In the genomic region with DNA sequence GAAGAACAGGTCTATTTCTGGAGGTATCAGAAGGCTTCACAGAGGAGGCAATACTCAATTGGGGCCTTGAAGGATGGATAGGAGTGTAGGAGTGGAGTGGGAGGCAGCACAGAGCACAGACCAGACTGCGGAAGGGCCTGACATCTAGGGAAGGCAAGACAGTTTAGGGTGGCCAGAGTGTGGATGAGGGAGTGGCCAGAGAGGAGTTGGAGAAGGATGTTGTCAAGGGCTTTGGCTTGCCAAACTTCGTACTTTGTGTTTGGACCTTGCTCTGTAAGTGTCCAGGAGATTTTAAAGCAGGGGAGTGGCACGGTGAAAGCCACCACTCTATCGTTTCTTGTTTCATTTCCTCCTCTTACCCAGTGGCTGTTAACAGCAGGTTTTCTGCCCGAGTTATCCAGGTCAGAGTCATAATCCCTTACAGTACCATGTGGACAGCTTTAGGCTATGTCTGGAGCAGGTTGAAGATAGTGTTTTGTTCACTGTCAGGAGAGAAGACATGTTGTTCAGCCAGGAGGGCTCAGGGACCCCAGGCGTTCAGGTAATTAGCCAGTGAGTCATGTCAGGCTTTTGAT, we compare ENCODE assay signal across 9 cellular contexts. TPM values are rescaled to one million over a fixed set of nuclear protein-coding genes. Genes with fewer than 3 reads are reported as not detected.
DNase-seq lines count a peak whose midpoint lies in the region; ATAC-seq, FAIRE-seq and TF ChIP-seq lines count a peak whose summit lies in the region.
"Had no signal": no experiment of that assay in that cellular context is flagged by ENCODE, and none has a peak within 500 bp of the region (broad histone marks: within the 10 kb centered on the region; RNA-seq: fewer than 3 reads in every experiment).

No MANE protein-coding gene starts in this region.

- in situ Hi-C loops in HepG2 (cut with HindIII; ENCODE audit: extremely low pct_ligation_motif_present, low pct_unique_long_range_greater_than_20kb): no loop called here

- peak overlapping the region; percentile 38 for H2BK5ac ChIP-seq in H1 (ENCODE audit: low read depth, low read length)

- DNase-seq in NOMO-1 treated with dmso at 0.1 percent for 144 hours (lab: John Stamatoyannopoulos, UW; ENCODE audit: unreplicated experiment) (peak; percentile 75), H1 (ENCODE audit: low read depth in 1 of 2, low spot score in 2 of 2) (no peak), retinal pigment epithelial cell (ENCODE audit: low read depth) (peak; percentile 86), activated gamma-delta T cell treated with Interleukin-2 at 50 U/mL for 16 hours (no peak), HepG2 (ENCODE audit: low spot score) (no peak), prostate gland (ENCODE audit: low spot score) (no peak)
- DNase-seq: activated CD8-positive, alpha-beta memory T cell treated with anti-CD3 and anti-CD28 coated beads for 24 hours had no signal

- H3K79me2 ChIP-seq in H1 (ENCODE audit: control insufficient read depth in 1 of 2, insufficient read depth in 2 of 2, low read length in 2 of 2) (peaks cover 0 to 16% of the 10 kb centered on the region in 2 experiments; a peak in 2 of 4 replicates), HepG2 (ENCODE audit: insufficient read depth, low read length) (peaks cover 96% of the 10 kb centered on the region)

- BruUV-seq in HepG2 (replicated peaks; lab: Mats Ljungman, UMichigan): no TSS peak

- ATAC-seq in GM18505 (IDR thresholded peaks at IDR 0.05; ENCODE audit: unreplicated experiment) (no peak), HepG2 (no peak)

- TF ChIP-seq RAD21 in H1 (IDR thresholded peaks at IDR 0.05 in 1 of 2, conservative IDR thresholded peaks at IDR 0.05 in 1 of 2; ENCODE audit: low read depth in 2 of 2, low read length in 2 of 2): no peak
- no peak for TF ChIP-seq RAD21 in HepG2 (CRISPR knock-in tag; IDR thresholded peaks at IDR 0.05)

- H3K36me3 ChIP-seq in H1 (ENCODE audit: control insufficient read depth in 2 of 4, insufficient read depth in 4 of 4, low read length in 3 of 4): no peaks in the 10 kb centered on the region
- H3K36me3 ChIP-seq in HepG2 (replicated peaks in 1 of 2; ENCODE audit: control insufficient read depth in 1 of 2, insufficient read depth in 2 of 2, low read length in 2 of 2): peaks cover 22 to 47% of the 10 kb centered on the region in 2 experiments
- no peaks in the 10 kb centered on the region for H3K36me3 ChIP-seq in prostate gland

- H3K4me2 ChIP-seq in H1 (ENCODE audit: insufficient read depth in 1 of 2, low read depth in 2 of 2, low read length in 2 of 2) (peak overlapping the region in 1 of 2 experiments; percentile 8; a peak in 1 of 4 replicates), HepG2 (ENCODE audit: low read depth, low read length) (no peak overlapping the region)

- H3K4me3 ChIP-seq in H1 (ENCODE audit: extremely low read depth in 1 of 4, insufficient read depth in 2 of 4, low read depth in 3 of 4, low read length in 4 of 4) (no peak overlapping the region), retinal pigment epithelial cell (ENCODE audit: low read length) (no peak overlapping the region), HepG2 (replicated peaks in 1 of 3; ENCODE audit: insufficient read depth in 1 of 3, low read depth in 2 of 3, low read length in 3 of 3) (no peak overlapping the region), prostate gland (no peak overlapping the region)

- H3K4me1 ChIP-seq in H1 (replicated peaks in 1 of 4; ENCODE audit: control insufficient read depth in 3 of 4, insufficient read depth in 4 of 4, low read length in 3 of 4): peaks cover 0 to 11% (median 4%) of the 10 kb centered on the region in 4 experiments; a peak in 5 of 7 replicates
- H3K4me1 ChIP-seq in HepG2 (ENCODE audit: insufficient read depth, low read length): peaks cover 100% of the 10 kb centered on the region
- peaks cover 14% of the 10 kb centered on the region for H3K4me1 ChIP-seq in prostate gland (replicated peaks)

- no peak overlapping the region for H3K56ac ChIP-seq in H1 (replicated peaks; ENCODE audit: insufficient read length, low read depth, low read length)

- H2BK12ac ChIP-seq in H1 (ENCODE audit: low read depth, low read length): no peak overlapping the region; the same call in 1 of the 2 replicates

- POLR2A ChIA-PET in H1 (lab: Charles Lee; ENCODE audit: partially characterized antibody) (no interaction called here), HepG2 (lab: Yijun Ruan, JAX) (interaction anchor here (5.0 kb wide), 1 partner anchor 13 kb away, joined by 31 read pairs; the partner anchor contains the start of gene SMAD3)

- H3K9me3 ChIP-seq in H1 (ENCODE audit: insufficient read depth in 2 of 2, low read depth in 1 of 2, low read length in 1 of 2) (no peaks in the 10 kb centered on the region), HepG2 (ENCODE audit: low read length) (no peaks in the 10 kb centered on the region), prostate gland (no peaks in the 10 kb centered on the region)

- H2AFZ ChIP-seq in H1 (ENCODE audit: low read length): no peak overlapping the region
- no peak overlapping the region for H2AFZ ChIP-seq in HepG2 (ENCODE audit: low read length)

- H3K4ac ChIP-seq in H1 (replicated peaks; ENCODE audit: insufficient read length, low read depth, low read length): no peak overlapping the region

- TF ChIP-seq CTCF in H1 (IDR thresholded peaks at IDR 0.05; ENCODE audit: control extremely low read depth in 1 of 3, insufficient read depth in 1 of 3, low read depth in 1 of 3, low read length in 3 of 3): no peak
- no peak for TF ChIP-seq CTCF in retinal pigment epithelial cell (conservative IDR thresholded peaks at IDR 0.05; ENCODE audit: low read depth, low read length)
- no peak for TF ChIP-seq CTCF in HepG2 (CRISPR knock-in tag; IDR thresholded peaks at IDR 0.05)
- no peak for TF ChIP-seq CTCF in prostate gland (IDR thresholded peaks at IDR 0.05)

- WGBS in H1 (ENCODE audit: extremely low coverage in 1 of 2, insufficient coverage in 1 of 2, insufficient read length in 1 of 2, insufficient replicate concordance in 2 of 2, low coverage in 1 of 2, low lambda C conversion rate in 2 of 2, missing lambda C conversion rate in 1 of 2), 2 experiments: 85% methylated on average over 6 of the region's 6 CpGs; no CpG with 5 or more reads in 1 of the 2 experiments
- 81% methylated on average over 6 of the region's 6 CpGs for WGBS in HepG2 (ENCODE audit: low lambda C conversion rate)
- 63% methylated on average over 6 of the region's 6 CpGs for WGBS in prostate gland

- FAIRE-seq in H1 (lab: Jason Lieb, UNC) (no peak), HepG2 (lab: Jason Lieb, UNC) (no peak)
- FAIRE-seq: G401.6 had no signal

- H3K23me2 ChIP-seq in H1 (ENCODE audit: low read depth, low read length): no peaks in the 10 kb centered on the region

- no peak overlapping the region for H4K8ac ChIP-seq in H1 (ENCODE audit: extremely low read depth, insufficient read depth, low read length)

- H2BK15ac ChIP-seq in H1 (ENCODE audit: low read length): 0 out of 2 replicates have a peak overlapping the region, but pooled peaks have one; percentile 19

- H2BK120ac ChIP-seq in H1 (replicated peaks; ENCODE audit: low read depth, low read length): no peak overlapping the region

- H2BK20ac ChIP-seq in H1 (ENCODE audit: low read length): no peak overlapping the region

- CTCF ChIA-PET in H1 (lab: Charles Lee; ENCODE audit: partially characterized antibody) (interaction anchor here (1.2 to 1.3 kb wide), 3 partner anchors 69 to 131 kb away, joined by 3 to 4 read pairs (median 4); no protein-coding TSS in a partner anchor), HepG2 (lab: Yijun Ruan, JAX; ENCODE audit: low intra/inter-chr PET ratio, low total read pairs) (no interaction called here)

- H4K20me1 ChIP-seq in H1 (replicated peaks in 1 of 2; ENCODE audit: control insufficient read depth in 1 of 2, insufficient read depth in 2 of 2, low read length in 2 of 2): no peaks in the 10 kb centered on the region
- H4K20me1 ChIP-seq in HepG2 (ENCODE audit: insufficient read depth, low read length): peaks cover 53% of the 10 kb centered on the region

- intact Hi-C loops in HepG2 (cut with micrococcal nuclease; ENCODE audit: unreplicated experiment) (no loop called here), prostate gland (cut with DNase I) (no loop called here)

- no peak overlapping the region for H4K5ac ChIP-seq in H1 (ENCODE audit: insufficient read length, low read depth, low read length)

- no peak overlapping the region for H3K14ac ChIP-seq in H1 (ENCODE audit: insufficient read length)

- no peak overlapping the region for H3K9ac ChIP-seq in H1 (replicated peaks in 1 of 4; ENCODE audit: extremely low read depth in 1 of 4, low read depth in 3 of 4, low read length in 3 of 4)
- H3K9ac ChIP-seq in HepG2 (ENCODE audit: insufficient read depth, low read depth, low read length): no peak overlapping the region

- no peak overlapping the region for H3K23ac ChIP-seq in H1 (ENCODE audit: insufficient read length)

- peaks cover 4% of the 10 kb centered on the region; the same call in 1 of the 2 replicates for H3K79me1 ChIP-seq in H1 (ENCODE audit: low read depth, low read length)

- no peak overlapping the region for H3K18ac ChIP-seq in H1 (ENCODE audit: extremely low read depth, low read length)

- H3K27ac ChIP-seq in H1 (ENCODE audit: low read depth, low read length): no peak overlapping the region
- H3K27ac ChIP-seq in HepG2 (ENCODE audit: extremely low read length, insufficient read depth, low read length): no peak overlapping the region
- H3K27ac ChIP-seq in prostate gland: no peak overlapping the region

- TF ChIP-seq POLR2A in GM18505 (IDR thresholded peaks at IDR 0.05; ENCODE audit: borderline replicate concordance, extremely low read depth, insufficient read depth, insufficient read length): peak; percentile 26
- no peak for TF ChIP-seq POLR2A in H1 (IDR thresholded peaks at IDR 0.05; ENCODE audit: control extremely low read depth in 1 of 2, low read depth in 2 of 2, low read length in 2 of 2)
- no peak for TF ChIP-seq POLR2A in HepG2 (IDR thresholded peaks at IDR 0.05; ENCODE audit: insufficient read depth in 1 of 2, low read depth in 2 of 2, low read length in 2 of 2)
- no peak for TF ChIP-seq POLR2A in prostate gland (IDR thresholded peaks at IDR 0.05)

- TF ChIP-seq EP300 in H1 (IDR thresholded peaks at IDR 0.05; ENCODE audit: borderline replicate concordance in 1 of 2, low read depth in 2 of 2, low read length in 2 of 2): no peak
- no peak for TF ChIP-seq EP300 in HepG2 (IDR thresholded peaks at IDR 0.05; ENCODE audit: low read depth in 2 of 2, low read length in 2 of 2)
- TF ChIP-seq EP300 in HepG2 (CRISPR knock-in tag; IDR thresholded peaks at IDR 0.05; ENCODE audit: borderline replicate concordance): no peak

- H3K27me3 ChIP-seq in H1 (replicated peaks in 1 of 4; ENCODE audit: control insufficient read depth in 3 of 4, extremely low read depth in 1 of 4, insufficient read depth in 3 of 4, low read length in 3 of 4) (no peaks in the 10 kb centered on the region), HepG2 (ENCODE audit: control insufficient read depth in 1 of 2, insufficient read depth in 2 of 2, low read length in 2 of 2) (no peaks in the 10 kb centered on the region), prostate gland (replicated peaks; ENCODE audit: insufficient read depth) (no peaks in the 10 kb centered on the region)

- 0 out of 2 replicates have a peak overlapping the region, but pooled peaks have one; percentile 45 for H2AK5ac ChIP-seq in H1 (ENCODE audit: low read depth, low read length)

- no peak overlapping the region for H4K91ac ChIP-seq in H1 (replicated peaks; ENCODE audit: insufficient read length, low read length)

RNA-seq across cellular contexts. Expression of gene SMAD3, which starts 12.3 kb away (rescaled TPM):
- 11.1 and 12.4 TPM in 2 replicates for total RNA-seq in H1 (2021; fragmentation: NEBNext Ultra II Directional; extraction: Animal tissue kit (Norgen Biotek cat#: 25700))
- polyA plus RNA-seq in H1 (2011; rRNA removed) (10.1 and 17.3 TPM in 2 replicates), HepG2 (2011; rRNA removed) (56.3 and 59.1 TPM in 2 replicates)
- polyA plus RNA-seq in H1 (2011; cell fraction: cytosol; rRNA removed): 9.1 TPM
- 41.6 TPM for polyA plus RNA-seq in H1 (2011; cell fraction: nucleus; rRNA removed)
- 7.8 to 10.4 TPM (median 8.7 TPM) in 4 replicates for polyA plus RNA-seq in H1 (2012, experiment 1 of 2)
- 5.0 TPM for polyA plus RNA-seq in H1 (2012, experiment 2 of 2)
- 13.2 TPM for polyA plus RNA-seq in H1 (2013, experiment 1 of 2)
- polyA plus RNA-seq in H1 (2013, experiment 2 of 2): 11.1 TPM
- 16.5 and 18.3 TPM in 2 replicates for polyA minus RNA-seq in H1 (2011; rRNA and poly(A)+ RNA removed)
- 12.3 TPM for polyA minus RNA-seq in H1 (2011; cell fraction: cytosol; rRNA and poly(A)+ RNA removed)
- polyA minus RNA-seq in H1 (2011; cell fraction: nucleus; rRNA and poly(A)+ RNA removed): 14.3 TPM
- total RNA-seq in HepG2 (2016; rRNA removed; fragmentation: Illumina TruSeq; extraction: Trizol) (8.6 and 10.0 TPM in 2 replicates), prostate gland (10 to 100 TPM; 30.6 to 45.4 TPM)
- total RNA-seq in HepG2 (2016; cell fraction: cytosol; rRNA removed; fragmentation: Illumina TruSeq; extraction: Trizol; ENCODE audit: low read depth): 5.9 and 6.9 TPM in 2 replicates
- 8.6 and 9.2 TPM in 2 replicates for total RNA-seq in HepG2 (2016; cell fraction: insoluble cytoplasmic fraction; rRNA removed; fragmentation: Illumina TruSeq; extraction: Trizol)
- 6.1 and 6.5 TPM in 2 replicates for total RNA-seq in HepG2 (2016; cell fraction: membrane; rRNA removed; fragmentation: Illumina TruSeq; extraction: Trizol)
- total RNA-seq in HepG2 (2016; cell fraction: nucleus; rRNA removed; fragmentation: Illumina TruSeq; extraction: Trizol): 15.6 and 16.8 TPM in 2 replicates
- polyA plus RNA-seq in HepG2 (2011; cell fraction: cytosol; rRNA removed): 15.3 and 17.1 TPM in 2 replicates
- polyA plus RNA-seq in HepG2 (2011; cell fraction: nucleus; rRNA removed): 92.6 and 110 TPM in 2 replicates
- polyA plus RNA-seq in HepG2 (2012): 27.7 and 30.7 TPM in 2 replicates
- 0.69 and 1.4 TPM in 2 replicates for polyA plus RNA-seq in HepG2 (2016; cell fraction: cytosol; fragmentation: Illumina TruSeq; extraction: Trizol; ENCODE audit: low read depth)
- polyA plus RNA-seq in HepG2 (2016; cell fraction: insoluble cytoplasmic fraction; fragmentation: Illumina TruSeq; extraction: Trizol; ENCODE audit: low read depth): 9.8 and 12.0 TPM in 2 replicates
- 2.7 and 3.7 TPM in 2 replicates for polyA plus RNA-seq in HepG2 (2016; cell fraction: membrane; fragmentation: Illumina TruSeq; extraction: Trizol; ENCODE audit: low read depth)
- 25.8 and 26.1 TPM in 2 replicates for polyA plus RNA-seq in HepG2 (2016; cell fraction: nucleus; fragmentation: Illumina TruSeq; extraction: Trizol; ENCODE audit: insufficient read depth, low read depth)
- 37.4 and 65.9 TPM in 2 replicates for polyA minus RNA-seq in HepG2 (2011; rRNA and poly(A)+ RNA removed; ENCODE audit: low replicate concordance)
- 17.8 and 26.2 TPM in 2 replicates for polyA minus RNA-seq in HepG2 (2011; cell fraction: cytosol; rRNA and poly(A)+ RNA removed)
- 43.8 and 50.1 TPM in 2 replicates for polyA minus RNA-seq in HepG2 (2011; cell fraction: nucleus; rRNA and poly(A)+ RNA removed)

Comparison
In these comparisons a context has a peak if more than half of its experiments do, and no peak if none do; other contexts are left out.
1. DNase-seq: peak in NOMO-1 treated with dmso at 0.1 percent for 144 hours (single experiment) and retinal pigment epithelial cell (single experiment); none in H1 (0 of 2), activated gamma-delta T cell treated with Interleukin-2 at 50 U/mL for 16 hours (single experiment), HepG2 (single experiment) and prostate gland (single experiment).